In the genomic region with DNA sequence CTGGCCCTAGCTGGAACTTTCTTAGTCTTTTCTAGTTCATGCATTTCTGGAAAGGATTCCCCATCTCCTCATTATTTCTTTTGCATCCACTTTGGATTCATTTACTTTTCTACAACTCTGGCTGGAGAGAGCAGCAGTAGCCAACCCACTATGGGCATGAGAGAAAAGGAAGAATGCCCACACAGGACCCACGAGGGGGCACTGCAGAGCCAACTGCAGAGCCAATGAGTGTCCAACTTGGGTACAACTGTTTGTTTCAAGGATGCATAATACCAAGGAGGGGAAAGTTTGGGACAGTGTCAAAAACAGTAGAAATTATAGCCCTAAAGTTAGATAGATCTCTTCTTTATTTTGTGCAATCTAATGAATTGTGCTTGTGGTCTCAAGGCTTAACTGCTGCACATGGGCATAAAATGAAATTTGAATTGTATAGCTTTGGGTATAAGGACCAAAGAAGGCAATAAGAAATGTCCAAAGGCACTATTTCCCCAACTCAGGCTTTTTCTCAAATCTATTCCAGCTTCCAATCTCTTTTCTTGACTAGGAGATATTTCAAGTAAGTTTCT, we compare ENCODE assay signal across 9 cellular contexts.
A peak's percentile ranks its signal among the peaks of the same experiment; 100 is the strongest.
DNase-seq lines count a peak whose midpoint lies in the region; ATAC-seq, FAIRE-seq and TF ChIP-seq lines count a peak whose summit lies in the region.
"Had no signal": no experiment of that assay in that cellular context is flagged by ENCODE, and none has a peak within 500 bp of the region (broad histone marks: within the 10 kb centered on the region; RNA-seq: fewer than 3 reads in every experiment).

No MANE protein-coding gene starts in this region.

- CTCF ChIA-PET in HCT116 (lab: Charles Lee): interaction anchor here (0.7 to 1.0 kb wide), 6 partner anchors 180 to 243 kb away, joined by 3 to 5 read pairs (median 3); a partner anchor contains a TSS
- CTCF ChIA-PET in HepG2 (lab: Yijun Ruan, JAX; ENCODE audit: low intra/inter-chr PET ratio, low total read pairs): interaction anchor here (1.6 to 2.9 kb wide), 3 partner anchors 232 to 236 kb away, joined by 6 to 17 read pairs (median 9); a partner anchor contains a TSS

- H2AFZ ChIP-seq in HCT116 (ENCODE audit: low read depth, low read length, poor library complexity, severe bottlenecking) (no peak overlapping the region), HepG2 (ENCODE audit: low read length) (no peak overlapping the region)

- no peak for TF ChIP-seq EP300 in HepG2 (IDR thresholded peaks at IDR 0.05; ENCODE audit: low read depth in 2 of 2, low read length in 2 of 2)
- TF ChIP-seq EP300 in HepG2 (CRISPR knock-in tag; IDR thresholded peaks at IDR 0.05; ENCODE audit: borderline replicate concordance): no peak
- no peak for TF ChIP-seq EP300 in ovary (IDR thresholded peaks at IDR 0.05)

- RAD21 ChIA-PET in HCT116 (lab: Charles Lee; ENCODE audit: low non-redundant PET in 1 of 2, low total read pairs in 2 of 2, uncharacterized antibody in 2 of 2, unreplicated experiment in 2 of 2): no interaction called here

- TF ChIP-seq POLR2A in HCT116 (IDR thresholded peaks at IDR 0.05; ENCODE audit: borderline replicate concordance, extremely low read depth, insufficient read depth, insufficient read length) (no peak), HepG2 (IDR thresholded peaks at IDR 0.05; ENCODE audit: insufficient read depth in 1 of 2, low read depth in 2 of 2, low read length in 2 of 2) (no peak), ovary (IDR thresholded peaks at IDR 0.05) (no peak)

- intact Hi-C loops in HCT116 (cut with micrococcal nuclease): loop anchor here (1.0 kb wide), 1 partner anchor 234 kb away; a partner anchor contains a TSS
- intact Hi-C loops in HepG2 (cut with micrococcal nuclease; ENCODE audit: unreplicated experiment): loop anchor here (1.0 kb wide), 1 partner anchor 234 kb away; a partner anchor contains a TSS
- intact Hi-C loops in ovary (cut with DNase I): loop anchor here in 1 of 4 donors (5.0 kb wide), 1 partner anchor 232 kb away; a partner anchor contains a TSS

- H3K27ac ChIP-seq in HCT116 (ENCODE audit: low read depth, low read length) (no peak overlapping the region), HepG2 (ENCODE audit: extremely low read length, insufficient read depth, low read length) (no peak overlapping the region), ovary (no peak overlapping the region)

- H3K9ac ChIP-seq in HCT116 (ENCODE audit: low read length) (no peak overlapping the region), HepG2 (ENCODE audit: insufficient read depth, low read depth, low read length) (no peak overlapping the region)

- H3K4me1 ChIP-seq in HCT116 (ENCODE audit: control insufficient read depth in 1 of 2, insufficient read depth in 2 of 2, low read length in 2 of 2): peaks cover 2 to 9% of the 10 kb centered on the region in 2 experiments; a peak in 3 of 4 replicates
- H3K4me1 ChIP-seq in HepG2 (ENCODE audit: insufficient read depth, low read length): no peaks in the 10 kb centered on the region
- H3K4me1 ChIP-seq in ovary (ENCODE audit: insufficient read depth): peaks cover 2% of the 10 kb centered on the region

- H3K9me3 ChIP-seq in HCT116 (ENCODE audit: control insufficient read depth in 1 of 2, insufficient read depth in 1 of 2, low read depth in 1 of 2, low read length in 2 of 2) (no peaks in the 10 kb centered on the region), HepG2 (ENCODE audit: low read length) (no peaks in the 10 kb centered on the region), ovary (no peaks in the 10 kb centered on the region)

- H4K20me1 ChIP-seq in HCT116 (ENCODE audit: insufficient read depth) (0 out of 2 replicates have a peak, but pooled peaks cover 5% of the 10 kb centered on the region), HepG2 (ENCODE audit: insufficient read depth, low read length) (no peaks in the 10 kb centered on the region)

- TF ChIP-seq RAD21 in HCT116 (IDR thresholded peaks at IDR 0.05; ENCODE audit: low read depth): peak; percentile 76
- TF ChIP-seq RAD21 in HepG2 (CRISPR knock-in tag; IDR thresholded peaks at IDR 0.05): no peak

- peaks cover 23% of the 10 kb centered on the region for H3K79me2 ChIP-seq in HCT116 (ENCODE audit: insufficient read depth, low read length)
- H3K79me2 ChIP-seq in HepG2 (ENCODE audit: insufficient read depth, low read length): no peaks in the 10 kb centered on the region

- POLR2A ChIA-PET in HCT116 (lab: Charles Lee) (interaction anchor here (0.7 kb wide), 1 partner anchor 232 kb away, joined by 3 read pairs; no protein-coding TSS in a partner anchor), HepG2 (lab: Yijun Ruan, JAX) (interaction anchor here (1.5 kb wide), 2 partner anchors 234 to 236 kb away, joined by 3 to 5 read pairs; a partner anchor contains a TSS)

- H3K9me2 ChIP-seq in HCT116 (ENCODE audit: insufficient read depth): no peaks in the 10 kb centered on the region

- FAIRE-seq in D721Med (lab: Jason Lieb, UNC) (no peak), HepG2 (lab: Jason Lieb, UNC) (peak; percentile 30)
- FAIRE-seq: TTC549 had no signal

- BruUV-seq in HCT116 (replicated peaks; lab: Mats Ljungman, UMichigan) (no TSS peak), HepG2 (replicated peaks; lab: Mats Ljungman, UMichigan) (no TSS peak)

- H3K36me3 ChIP-seq in HCT116 (ENCODE audit: control insufficient read depth in 1 of 2, insufficient read depth in 2 of 2, low read length in 2 of 2): no peaks in the 10 kb centered on the region
- no peaks in the 10 kb centered on the region for H3K36me3 ChIP-seq in HepG2 (replicated peaks in 1 of 2; ENCODE audit: control insufficient read depth in 1 of 2, insufficient read depth in 2 of 2, low read length in 2 of 2)
- H3K36me3 ChIP-seq in ovary: no peaks in the 10 kb centered on the region

- TF ChIP-seq CTCF in D721Med (IDR thresholded peaks at IDR 0.05; ENCODE audit: insufficient read depth, missing control alignments): peak; percentile 62
- peak; percentile 62 to 70 (median 68); a peak in 5 of 6 replicates for TF ChIP-seq CTCF in HCT116 (IDR thresholded peaks at IDR 0.05 in 2 of 3, conservative IDR thresholded peaks at IDR 0.05 in 1 of 3; ENCODE audit: borderline replicate concordance in 1 of 3, insufficient read depth in 1 of 3, low read depth in 2 of 3, low read length in 2 of 3)
- peak; percentile 38; the same call in 1 of the 2 replicates for TF ChIP-seq CTCF in WI38 (IDR thresholded peaks at IDR 0.05; ENCODE audit: low read depth, low read length)
- TF ChIP-seq CTCF in HepG2 (CRISPR knock-in tag; IDR thresholded peaks at IDR 0.05): peak; percentile 46
- TF ChIP-seq CTCF in ovary (IDR thresholded peaks at IDR 0.05): no peak

- in situ Hi-C loops in HepG2 (cut with HindIII; ENCODE audit: extremely low pct_ligation_motif_present, low pct_unique_long_range_greater_than_20kb): no loop called here

- 0% methylated on average over 1 of the region's 1 CpG for WGBS in HepG2 (ENCODE audit: low lambda C conversion rate)
- WGBS in ovary, 3 donors: 36 to 44% (median 37%) methylated on average over 1 of the region's 1 CpG

- DNase-seq in D721Med (ENCODE audit: insufficient read length, low spot score) (no peak), HCT116 (ENCODE audit: low read depth, low spot score) (no peak), HepG2 (ENCODE audit: low spot score) (peak; percentile 20), ovary (no peak), NCI-H1048 (lab: John Stamatoyannopoulos, UW) (no peak)
- no peak for DNase-seq in activated CD8-positive, alpha-beta memory T cell treated with anti-CD3 and anti-CD28 coated beads for 24 hours

- no peak overlapping the region for H3K4me3 ChIP-seq in HCT116 (replicated peaks in 1 of 2; ENCODE audit: low read depth in 1 of 2, low read length in 2 of 2)
- no peak overlapping the region for H3K4me3 ChIP-seq in WI38 (ENCODE audit: low read depth, low read length)
- no peak overlapping the region for H3K4me3 ChIP-seq in HepG2 (replicated peaks in 1 of 3; ENCODE audit: insufficient read depth in 1 of 3, low read depth in 2 of 3, low read length in 3 of 3)
- H3K4me3 ChIP-seq in ovary: no peak overlapping the region

- H3K4me2 ChIP-seq in HCT116 (ENCODE audit: low read length) (no peak overlapping the region), HepG2 (ENCODE audit: low read depth, low read length) (no peak overlapping the region)

- H3K27me3 ChIP-seq in HCT116 (ENCODE audit: insufficient read depth, low read length): no peaks in the 10 kb centered on the region
- H3K27me3 ChIP-seq in HepG2 (ENCODE audit: control insufficient read depth in 1 of 2, insufficient read depth in 2 of 2, low read length in 2 of 2): no peaks in the 10 kb centered on the region
- H3K27me3 ChIP-seq in ovary: no peaks in the 10 kb centered on the region

- peak; percentile 77 for ATAC-seq in HCT116
- peak; percentile 74 for ATAC-seq in HepG2
- ATAC-seq in HG02759 (IDR thresholded peaks at IDR 0.05; ENCODE audit: unreplicated experiment): no peak

TF ChIP-seq in HCT116, 20 proteins besides CTCF, POLR2A, EP300 and RAD21 (continues in another document):
- TF ChIP-seq ELF1 (IDR thresholded peaks at IDR 0.05; ENCODE audit: borderline replicate concordance, low read depth): no peak
- TF ChIP-seq, protein P1, sequence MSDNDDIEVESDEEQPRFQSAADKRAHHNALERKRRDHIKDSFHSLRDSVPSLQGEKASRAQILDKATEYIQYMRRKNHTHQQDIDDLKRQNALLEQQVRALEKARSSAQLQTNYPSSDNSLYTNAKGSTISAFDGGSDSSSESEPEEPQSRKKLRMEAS (IDR thresholded peaks at IDR 0.05): no peak
- no peak for TF ChIP-seq EZH2phosphoT487 (IDR thresholded peaks at IDR 0.05; ENCODE audit: borderline replicate concordance)
- no peak for TF ChIP-seq YY1 (IDR thresholded peaks at IDR 0.05; ENCODE audit: extremely low read depth, insufficient replicate concordance, low read depth, low read length)
- TF ChIP-seq, protein P2, sequence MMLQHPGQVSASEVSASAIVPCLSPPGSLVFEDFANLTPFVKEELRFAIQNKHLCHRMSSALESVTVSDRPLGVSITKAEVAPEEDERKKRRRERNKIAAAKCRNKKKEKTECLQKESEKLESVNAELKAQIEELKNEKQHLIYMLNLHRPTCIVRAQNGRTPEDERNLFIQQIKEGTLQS (IDR thresholded peaks at IDR 0.05): no peak
- no peak for TF ChIP-seq SRF (IDR thresholded peaks at IDR 0.05; ENCODE audit: low read depth)

TF ChIP-seq in HepG2, 621 proteins besides CTCF, POLR2A, EP300 and RAD21 (continues in another document):
- TF ChIP-seq, protein P3, sequence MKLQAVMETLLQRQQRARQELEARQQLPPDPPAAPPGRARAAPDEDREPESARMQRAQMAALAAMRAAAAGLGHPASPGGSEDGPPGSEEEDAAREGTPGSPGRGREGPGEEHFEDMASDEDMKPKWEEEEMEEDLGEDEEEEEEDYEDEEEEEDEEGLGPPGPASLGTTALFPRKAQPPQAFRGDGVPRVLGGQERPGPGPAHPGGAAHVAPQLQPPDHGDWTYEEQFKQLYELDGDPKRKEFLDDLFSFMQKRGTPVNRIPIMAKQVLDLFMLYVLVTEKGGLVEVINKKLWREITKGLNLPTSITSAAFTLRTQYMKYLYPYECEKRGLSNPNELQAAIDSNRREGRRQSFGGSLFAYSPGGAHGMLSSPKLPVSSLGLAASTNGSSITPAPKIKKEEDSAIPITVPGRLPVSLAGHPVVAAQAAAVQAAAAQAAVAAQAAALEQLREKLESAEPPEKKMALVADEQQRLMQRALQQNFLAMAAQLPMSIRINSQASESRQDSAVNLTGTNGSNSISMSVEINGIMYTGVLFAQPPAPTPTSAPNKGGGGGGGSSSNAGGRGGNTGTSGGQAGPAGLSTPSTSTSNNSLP (IDR thresholded peaks at IDR 0.05; ENCODE audit: low read depth, low read length): no peak
- TF ChIP-seq STAG1 (CRISPR knock-in tag; IDR thresholded peaks at IDR 0.05): peak; percentile 65

Comparison
In these comparisons a context has a peak if more than half of its experiments do, and no peak if none do; other contexts are left out.
1. CTCF ChIP-seq: peak in D721Med (single experiment), HCT116 (3 of 3), WI38 (single experiment) and HepG2 (single experiment); none in ovary (0 of 3).